In genomic region chr6:80356000-80356399, GRCh38 we compare ENCODE assay signal across 13 cellular contexts.
DNase-seq lines count a peak whose midpoint lies in the region; ATAC-seq and TF ChIP-seq lines count a peak whose summit lies in the region.
"Had no signal": no experiment of that assay in that cellular context is flagged by ENCODE, and none has a peak within 500 bp of the region (broad histone marks: within the 10 kb centered on the region; RNA-seq: fewer than 3 reads in every experiment).

No MANE protein-coding gene starts in this region.

- peaks cover 14% of the 10 kb centered on the region for H3K36me3 Mint-ChIP-seq in neural progenitor cell
- H3K36me3 Mint-ChIP-seq in activated T-helper 1 cell treated with anti-CD3 and anti-CD28 coated beads, Interleukin-12 subunit alpha, Interleukin-12 subunit beta, Interleukin-2, Interleukin-4 antibody, amounts not matched to agents 30 ng/mL and 10 ng/mL and 1 ng/mL, durations not matched to agents 14 hours and 24 hours and 36 hours (ENCODE audit: low read depth) = peaks cover 3% of the 10 kb centered on the region

- H3K9me3 ChIP-seq in neural progenitor cell (ENCODE audit: low read depth) = no peaks in the 10 kb centered on the region
- H3K9me3 ChIP-seq: BLaER1 treated with 17β-estradiol and CSF1 and Interleukin-3, amounts not matched to agents 10 nM and 100 nM had no signal

- H3F3A ChIP-seq in neural progenitor cell (ENCODE audit: low read depth) = peaks cover 5% of the 10 kb centered on the region

- no peak overlapping the region for H3K4me2 ChIP-seq in neural progenitor cell
- H3K4me2 ChIP-seq: BLaER1 treated with 17β-estradiol and CSF1 and Interleukin-3, amounts not matched to agents 10 nM and 100 nM had no signal

- no peak overlapping the region for H3K4me3 Mint-ChIP-seq in neural progenitor cell
- H3K4me3 Mint-ChIP-seq in activated T-helper 1 cell treated with anti-CD3 and anti-CD28 coated beads, Interleukin-12 subunit alpha, Interleukin-12 subunit beta, Interleukin-2, Interleukin-4 antibody, amounts not matched to agents 30 ng/mL and 10 ng/mL and 1 ng/mL, durations not matched to agents 14 hours and 24 hours and 36 hours = no peak overlapping the region
- H3K4me3 Mint-ChIP-seq: CD4-positive, CD25-positive, alpha-beta regulatory T cell had no signal

- no peak for TF ChIP-seq CTCF in choroid plexus epithelial cell (conservative IDR thresholded peaks at IDR 0.05; ENCODE audit: low read depth, low read length)
- TF ChIP-seq CTCF in neural progenitor cell (IDR thresholded peaks at IDR 0.05) = no peak

- no peaks in the 10 kb centered on the region for H3K4me1 Mint-ChIP-seq in neural progenitor cell
- H3K4me1 Mint-ChIP-seq in activated T-helper 1 cell treated with anti-CD3 and anti-CD28 coated beads, Interleukin-12 subunit alpha, Interleukin-12 subunit beta, Interleukin-2, Interleukin-4 antibody, amounts not matched to agents 30 ng/mL and 10 ng/mL and 1 ng/mL, durations not matched to agents 14 hours and 24 hours and 36 hours (ENCODE audit: low read depth) = no peaks in the 10 kb centered on the region
- H3K4me1 Mint-ChIP-seq: CD4-positive, CD25-positive, alpha-beta regulatory T cell had no signal

- peak; percentile 3 for DNase-seq in DMS53 (lab: John Stamatoyannopoulos, UW)
- no peak for DNase-seq in DMS53 treated with DMSO at 0.1 percent for 48 hours (lab: John Stamatoyannopoulos, UW; ENCODE audit: unreplicated experiment)
- peak; percentile 21 for DNase-seq in NCI-H69 (lab: John Stamatoyannopoulos, UW)
- DNase-seq in choroid plexus epithelial cell (ENCODE audit: low read depth) = peak; percentile 13
- peak; percentile 68 for DNase-seq in neural progenitor cell (ENCODE audit: low spot score)
- DNase-seq in activated T-helper 1 cell treated with anti-CD3 and anti-CD28 coated beads, Interleukin-12 subunit alpha, Interleukin-12 subunit beta, Interleukin-2, Interleukin-4 antibody, amounts not matched to agents 30 ng/mL and 10 ng/mL and 1 ng/mL, durations not matched to agents 14 hours and 24 hours and 36 hours (ENCODE audit: low spot score) = no peak
- DNase-seq in middle frontal gyrus (ENCODE audit: extremely low spot score, low spot score) = no peak
- DNase-seq: 8988T; CD4-positive, CD25-positive, alpha-beta regulatory T cell; DND-41; GDM1 had no signal

- H3K9ac ChIP-seq in neural progenitor cell = no peak overlapping the region
- H3K9ac ChIP-seq: BLaER1 treated with 17β-estradiol and CSF1 and Interleukin-3, amounts not matched to agents 10 nM and 100 nM had no signal

- H2AFZ ChIP-seq in neural progenitor cell (replicated peaks) = no peak overlapping the region

- ATAC-seq in esophagus mucosa = no peak

- peaks cover 6% of the 10 kb centered on the region for H3K4me1 ChIP-seq in neural progenitor cell
- H3K4me1 ChIP-seq: BLaER1 treated with 17β-estradiol and CSF1 and Interleukin-3, amounts not matched to agents 10 nM and 100 nM had no signal

- intact Hi-C loops in activated T-helper 1 cell treated with anti-CD3 and anti-CD28 coated beads, Interleukin-12 subunit alpha, Interleukin-12 subunit beta, Interleukin-2, Interleukin-4 antibody, amounts not matched to agents 30 ng/mL and 10 ng/mL and 1 ng/mL, durations not matched to agents 14 hours and 24 hours and 36 hours (cut with micrococcal nuclease) = no loop called here

- H3K4me3 ChIP-seq in choroid plexus epithelial cell (ENCODE audit: low read depth, low read length) (no peak overlapping the region), neural progenitor cell (no peak overlapping the region)
- H3K4me3 ChIP-seq: BLaER1 treated with 17β-estradiol and CSF1 and Interleukin-3, amounts not matched to agents 10 nM and 100 nM had no signal

- H3K9me3 Mint-ChIP-seq in neural progenitor cell = no peaks in the 10 kb centered on the region
- no peaks in the 10 kb centered on the region for H3K9me3 Mint-ChIP-seq in activated T-helper 1 cell treated with anti-CD3 and anti-CD28 coated beads, Interleukin-12 subunit alpha, Interleukin-12 subunit beta, Interleukin-2, Interleukin-4 antibody, amounts not matched to agents 30 ng/mL and 10 ng/mL and 1 ng/mL, durations not matched to agents 14 hours and 24 hours and 36 hours

- no peaks in the 10 kb centered on the region for H3K27me3 ChIP-seq in neural progenitor cell
- H3K27me3 ChIP-seq: BLaER1 treated with 17β-estradiol and CSF1 and Interleukin-3, amounts not matched to agents 10 nM and 100 nM had no signal

- no peaks in the 10 kb centered on the region for H3K79me2 ChIP-seq in neural progenitor cell (ENCODE audit: low read depth)

- H3K27me3 Mint-ChIP-seq in neural progenitor cell (ENCODE audit: insufficient read depth, low read depth) = no peaks in the 10 kb centered on the region
- H3K27me3 Mint-ChIP-seq in activated T-helper 1 cell treated with anti-CD3 and anti-CD28 coated beads, Interleukin-12 subunit alpha, Interleukin-12 subunit beta, Interleukin-2, Interleukin-4 antibody, amounts not matched to agents 30 ng/mL and 10 ng/mL and 1 ng/mL, durations not matched to agents 14 hours and 24 hours and 36 hours (ENCODE audit: insufficient read depth) = no peaks in the 10 kb centered on the region
- H3K27me3 Mint-ChIP-seq: CD4-positive, CD25-positive, alpha-beta regulatory T cell had no signal

- H3K27ac ChIP-seq in neural progenitor cell = peak overlapping the region; percentile 64
- H3K27ac ChIP-seq: BLaER1 treated with 17β-estradiol and CSF1 and Interleukin-3, amounts not matched to agents 10 nM and 100 nM had no signal

- no peaks in the 10 kb centered on the region for H4K20me1 ChIP-seq in neural progenitor cell (ENCODE audit: low read depth)
- H4K20me1 ChIP-seq: BLaER1 treated with 17β-estradiol and CSF1 and Interleukin-3, amounts not matched to agents 10 nM and 100 nM had no signal

- H3K27ac Mint-ChIP-seq in neural progenitor cell = no peak overlapping the region
- no peak overlapping the region for H3K27ac Mint-ChIP-seq in activated T-helper 1 cell treated with anti-CD3 and anti-CD28 coated beads, Interleukin-12 subunit alpha, Interleukin-12 subunit beta, Interleukin-2, Interleukin-4 antibody, amounts not matched to agents 30 ng/mL and 10 ng/mL and 1 ng/mL, durations not matched to agents 14 hours and 24 hours and 36 hours
- H3K27ac Mint-ChIP-seq: CD4-positive, CD25-positive, alpha-beta regulatory T cell had no signal

- H3K36me3 ChIP-seq in neural progenitor cell = peaks cover 6% of the 10 kb centered on the region
- H3K36me3 ChIP-seq: BLaER1 treated with 17β-estradiol and CSF1 and Interleukin-3, amounts not matched to agents 10 nM and 100 nM had no signal

Comparison
In these comparisons a context has a peak if more than half of its experiments do, and no peak if none do; other contexts are left out.
1. DNase-seq: peak in DMS53 (single experiment), NCI-H69 (single experiment), choroid plexus epithelial cell (single experiment) and neural progenitor cell (single experiment); none in DMS53 treated with DMSO at 0.1 percent for 48 hours (single experiment), activated T-helper 1 cell treated with anti-CD3 and anti-CD28 coated beads, Interleukin-12 subunit alpha, Interleukin-12 subunit beta, Interleukin-2, Interleukin-4 antibody, amounts not matched to agents 30 ng/mL and 10 ng/mL and 1 ng/mL, durations not matched to agents 14 hours and 24 hours and 36 hours (single experiment) and middle frontal gyrus (single experiment).